In genomic region chr11:63805844-63806415, GRCh38 we compare ENCODE assay signal across 18 cellular contexts. TPM values are rescaled to one million over a fixed set of nuclear protein-coding genes. Genes with fewer than 3 reads are reported as not detected.
A peak's percentile ranks its signal among the peaks of the same experiment; 100 is the strongest.
DNase-seq lines count a peak whose midpoint lies in the region; ATAC-seq, FAIRE-seq and TF ChIP-seq lines count a peak whose summit lies in the region.
"Had no signal": no experiment of that assay in that cellular context is flagged by ENCODE, and none has a peak within 500 bp of the region (broad histone marks: within the 10 kb centered on the region; RNA-seq: fewer than 3 reads in every experiment).

No MANE protein-coding gene starts in this region.

- intact Hi-C loops in gastrocnemius medialis (cut with DNase I; ENCODE audit: low total_unique reads), result no loop called here
- intact Hi-C loops in Caco-2 (cut with micrococcal nuclease; ENCODE audit: unreplicated experiment), result no loop called here

- H3K4me1 ChIP-seq in H1 (replicated peaks in 1 of 4; ENCODE audit: control insufficient read depth in 3 of 4, insufficient read depth in 4 of 4, low read length in 3 of 4), result no peaks in the 10 kb centered on the region
- H3K4me1 ChIP-seq in gastrocnemius medialis, result peaks cover 0 to 5% of the 10 kb centered on the region in 2 donors
- H3K4me1 ChIP-seq in Caco-2, result peaks cover 7% of the 10 kb centered on the region; the same call in 1 of the 2 replicates
- H3K4me1 ChIP-seq: BLaER1 had no signal

- no peaks in the 10 kb centered on the region for H3K23me2 ChIP-seq in H1 (ENCODE audit: low read depth, low read length)

- no peak overlapping the region for H4K91ac ChIP-seq in H1 (replicated peaks; ENCODE audit: insufficient read length, low read length)

- H3K9ac ChIP-seq in H1 (replicated peaks in 1 of 4; ENCODE audit: extremely low read depth in 1 of 4, low read depth in 3 of 4, low read length in 3 of 4), result no peak overlapping the region
- H3K9ac ChIP-seq: BLaER1 had no signal

- in situ Hi-C loops in gastrocnemius medialis (cut with MboI; ENCODE audit: low sequenced_read_pairs in 4 of 4), result no loop called here

- peaks cover 4% of the 10 kb centered on the region for H3K4me1 Mint-ChIP-seq in activated CD8-positive, alpha-beta memory T cell treated with anti-CD3 and anti-CD28 coated beads, Interleukin-2, amount 10 ng/mL, durations not matched to agents 7 days and 5 days
- H3K4me1 Mint-ChIP-seq in Caco-2 (ENCODE audit: low read depth, unreplicated experiment), result peaks cover 5% of the 10 kb centered on the region
- H3K4me1 Mint-ChIP-seq: activated naive CD4-positive, alpha-beta T cell treated with anti-CD3 and anti-CD28 coated beads, Interleukin-2, amount 50 U/mL, for 24 hours had no signal

- H2AFZ ChIP-seq in H1 (ENCODE audit: low read length), result no peak overlapping the region

- no peaks in the 10 kb centered on the region; the same call in 1 of the 2 replicates for H3K79me1 ChIP-seq in H1 (ENCODE audit: low read depth, low read length)

- H3K9me3 ChIP-seq in H1 (ENCODE audit: insufficient read depth in 2 of 2, low read depth in 1 of 2, low read length in 1 of 2), result no peaks in the 10 kb centered on the region
- H3K9me3 ChIP-seq in gastrocnemius medialis, result no peaks in the 10 kb centered on the region
- H3K9me3 ChIP-seq in Caco-2, result no peaks in the 10 kb centered on the region
- H3K9me3 ChIP-seq: BLaER1 had no signal

- H4K20me1 ChIP-seq in H1 (replicated peaks in 1 of 2; ENCODE audit: control insufficient read depth in 1 of 2, insufficient read depth in 2 of 2, low read length in 2 of 2), result no peaks in the 10 kb centered on the region
- H4K20me1 ChIP-seq: BLaER1 had no signal

- H4K8ac ChIP-seq in H1 (ENCODE audit: extremely low read depth, insufficient read depth, low read length), result no peak overlapping the region

- ATAC-seq in gastrocnemius medialis, result peak; percentile 22 to 47
- no peak for ATAC-seq in HG02623 (IDR thresholded peaks at IDR 0.05; ENCODE audit: unreplicated experiment)
- ATAC-seq in activated CD8-positive, alpha-beta memory T cell treated with anti-CD3 and anti-CD28 coated beads, Interleukin-2, amount 10 ng/mL, durations not matched to agents 7 days and 5 days, result no peak

- no peak overlapping the region for H3K18ac ChIP-seq in H1 (ENCODE audit: extremely low read depth, low read length)

- no peak overlapping the region for H3K4me3 Mint-ChIP-seq in activated CD8-positive, alpha-beta memory T cell treated with anti-CD3 and anti-CD28 coated beads, Interleukin-2, amount 10 ng/mL, durations not matched to agents 7 days and 5 days
- H3K4me3 Mint-ChIP-seq in Caco-2 (ENCODE audit: unreplicated experiment), result no peak overlapping the region
- H3K4me3 Mint-ChIP-seq: activated naive CD4-positive, alpha-beta T cell treated with anti-CD3 and anti-CD28 coated beads, Interleukin-2, amount 50 U/mL, for 24 hours had no signal

- H2AK5ac ChIP-seq in H1 (ENCODE audit: low read depth, low read length), result no peak overlapping the region

- no peak for TF ChIP-seq EP300 in H1 (IDR thresholded peaks at IDR 0.05; ENCODE audit: borderline replicate concordance in 1 of 2, low read depth in 2 of 2, low read length in 2 of 2)

- H3K27me3 ChIP-seq in H1 (replicated peaks in 1 of 4; ENCODE audit: control insufficient read depth in 3 of 4, extremely low read depth in 1 of 4, insufficient read depth in 3 of 4, low read length in 3 of 4) (no peaks in the 10 kb centered on the region), gastrocnemius medialis (no peaks in the 10 kb centered on the region), Caco-2 (replicated peaks; ENCODE audit: control insufficient read depth, insufficient read depth, low read length) (no peaks in the 10 kb centered on the region)
- H3K27me3 ChIP-seq: BLaER1 had no signal

- H2BK120ac ChIP-seq in H1 (replicated peaks; ENCODE audit: low read depth, low read length), result no peak overlapping the region

- no peak for TF ChIP-seq CTCF in H1 (IDR thresholded peaks at IDR 0.05; ENCODE audit: control extremely low read depth in 1 of 3, insufficient read depth in 1 of 3, low read depth in 1 of 3, low read length in 3 of 3)
- no peak for TF ChIP-seq CTCF in gastrocnemius medialis (IDR thresholded peaks at IDR 0.05 in 4 of 5, conservative IDR thresholded peaks at IDR 0.05 in 1 of 5)
- no peak for TF ChIP-seq CTCF in Caco-2 (IDR thresholded peaks at IDR 0.05; ENCODE audit: insufficient read depth in 1 of 2, low read depth in 1 of 2, low read length in 1 of 2, severe bottlenecking in 1 of 2, unreplicated experiment in 1 of 2)

- no peak overlapping the region for H3K56ac ChIP-seq in H1 (replicated peaks; ENCODE audit: insufficient read length, low read depth, low read length)

- CTCF ChIA-PET in H1 (lab: Charles Lee; ENCODE audit: partially characterized antibody), result interaction anchor here (0.9 to 1.6 kb wide), 4 partner anchors 24 to 129 kb away, joined by 3 to 6 read pairs (median 4); partner anchors contain the start of gene ZFTA
- CTCF ChIA-PET in activated CD8-positive, alpha-beta memory T cell treated with anti-CD3 and anti-CD28 coated beads, Interleukin-2, amount 10 ng/mL, durations not matched to agents 7 days and 5 days (lab: Charles Lee), result interaction anchor here (1.0 kb wide), 1 partner anchor 32 kb away, joined by 3 read pairs; no protein-coding TSS in a partner anchor
- CTCF ChIA-PET in Caco-2 (lab: Charles Lee), result no interaction called here

- no peak overlapping the region for H3K4me3 ChIP-seq in H1 (ENCODE audit: extremely low read depth in 1 of 4, insufficient read depth in 2 of 4, low read depth in 3 of 4, low read length in 4 of 4)
- H3K4me3 ChIP-seq in gastrocnemius medialis, result no peak overlapping the region
- H3K4me3 ChIP-seq in Caco-2 (ENCODE audit: low read depth, low read length), result no peak overlapping the region
- H3K4me3 ChIP-seq: BLaER1 had no signal

- no peak overlapping the region for H3K4ac ChIP-seq in H1 (replicated peaks; ENCODE audit: insufficient read length, low read depth, low read length)

- H3K14ac ChIP-seq in H1 (ENCODE audit: insufficient read length), result no peak overlapping the region

- H2BK15ac ChIP-seq in H1 (ENCODE audit: low read length), result no peak overlapping the region

- H3K27me3 Mint-ChIP-seq in activated CD8-positive, alpha-beta memory T cell treated with anti-CD3 and anti-CD28 coated beads, Interleukin-2, amount 10 ng/mL, durations not matched to agents 7 days and 5 days, result no peaks in the 10 kb centered on the region
- no peaks in the 10 kb centered on the region for H3K27me3 Mint-ChIP-seq in Caco-2 (ENCODE audit: insufficient read depth, unreplicated experiment)
- H3K27me3 Mint-ChIP-seq: activated naive CD4-positive, alpha-beta T cell treated with anti-CD3 and anti-CD28 coated beads, Interleukin-2, amount 50 U/mL, for 24 hours had no signal

- H3K27ac ChIP-seq in H1 (ENCODE audit: low read depth, low read length) (no peak overlapping the region), gastrocnemius medialis (peak overlapping the region in 2 of 4 donors; percentile 29 to 50)
- H3K27ac ChIP-seq: BLaER1 had no signal

- no peak overlapping the region for H3K4me2 ChIP-seq in H1 (ENCODE audit: insufficient read depth in 1 of 2, low read depth in 2 of 2, low read length in 2 of 2)
- H3K4me2 ChIP-seq: BLaER1 had no signal

- H4K5ac ChIP-seq in H1 (ENCODE audit: insufficient read length, low read depth, low read length), result no peak overlapping the region

- H3K27ac Mint-ChIP-seq in activated CD8-positive, alpha-beta memory T cell treated with anti-CD3 and anti-CD28 coated beads, Interleukin-2, amount 10 ng/mL, durations not matched to agents 7 days and 5 days, result no peak overlapping the region
- no peak overlapping the region for H3K27ac Mint-ChIP-seq in Caco-2 (ENCODE audit: unreplicated experiment)
- H3K27ac Mint-ChIP-seq: activated naive CD4-positive, alpha-beta T cell treated with anti-CD3 and anti-CD28 coated beads, Interleukin-2, amount 50 U/mL, for 24 hours had no signal

- H3K36me3 ChIP-seq in H1 (ENCODE audit: control insufficient read depth in 2 of 4, insufficient read depth in 4 of 4, low read length in 3 of 4), result no peaks in the 10 kb centered on the region
- no peaks in the 10 kb centered on the region for H3K36me3 ChIP-seq in gastrocnemius medialis
- no peaks in the 10 kb centered on the region for H3K36me3 ChIP-seq in Caco-2 (ENCODE audit: control insufficient read depth, insufficient read depth, low read length)
- H3K36me3 ChIP-seq: BLaER1 had no signal

- 92% methylated on average over 9 of the region's 9 CpGs; no CpG with 5 or more reads in 1 of the 2 experiments for WGBS in H1 (ENCODE audit: extremely low coverage in 1 of 2, insufficient coverage in 1 of 2, insufficient read length in 1 of 2, insufficient replicate concordance in 2 of 2, low coverage in 1 of 2, low lambda C conversion rate in 2 of 2, missing lambda C conversion rate in 1 of 2), 2 experiments

- BruUV-seq in Caco-2 (replicated peaks; lab: Mats Ljungman, UMichigan), result no TSS peak

- TF ChIP-seq POLR2A in H1 (IDR thresholded peaks at IDR 0.05; ENCODE audit: control extremely low read depth in 1 of 2, low read depth in 2 of 2, low read length in 2 of 2) (no peak), gastrocnemius medialis (IDR thresholded peaks at IDR 0.05) (no peak)

- no peak for TF ChIP-seq RAD21 in H1 (IDR thresholded peaks at IDR 0.05 in 1 of 2, conservative IDR thresholded peaks at IDR 0.05 in 1 of 2; ENCODE audit: low read depth in 2 of 2, low read length in 2 of 2)

- peak; percentile 27 for DNase-seq in HTR-8/SVneo (ENCODE audit: insufficient read length, low spot score)
- no peak for DNase-seq in H1 (ENCODE audit: low read depth in 1 of 2, low spot score in 2 of 2)
- peak; percentile 91 for DNase-seq in islet precursor cell
- peak in 1 of 2 donors; percentile 25 for DNase-seq in gastrocnemius medialis
- DNase-seq in activated CD8-positive, alpha-beta memory T cell treated with anti-CD3 and anti-CD28 coated beads, Interleukin-2, amount 10 ng/mL, durations not matched to agents 7 days and 5 days, result no peak
- DNase-seq in Caco-2, result no peak
- no peak for DNase-seq in activated CD8-positive, alpha-beta memory T cell treated with anti-CD3 and anti-CD28 coated beads, Interleukin-2, amount 50 U/mL, for 4 hours
- DNase-seq: activated CD4-positive, alpha-beta T cell treated with anti-CD3 and anti-CD28 coated beads, Interleukin-2, amount 50 U/mL, for 48 hours; activated T-cell treated with anti-CD3 and anti-CD28 coated beads, Interleukin-2, amount 50 U/mL, for 48 hours; hippocampal formation; KG1; NCI-H2081 treated with DMSO at 0.1 percent for 48 hours; NCI-H524 had no signal

- no peak for FAIRE-seq in HTR-8/SVneo (lab: Jason Lieb, UNC)
- FAIRE-seq in H1 (lab: Jason Lieb, UNC), result no peak
- FAIRE-seq: bronchial epithelial cell, D721Med had no signal

- POLR2A ChIA-PET in H1 (lab: Charles Lee; ENCODE audit: partially characterized antibody), result interaction anchor here (0.9 to 2.8 kb wide), 5 partner anchors 8 to 41 kb away, joined by 3 to 8 read pairs (median 4); partner anchors contain the start of gene ZFTA
- POLR2A ChIA-PET in Caco-2 (lab: Charles Lee), result no interaction called here

- no peaks in the 10 kb centered on the region for H3K79me2 ChIP-seq in H1 (ENCODE audit: control insufficient read depth in 1 of 2, insufficient read depth in 2 of 2, low read length in 2 of 2)

- H3K23ac ChIP-seq in H1 (ENCODE audit: insufficient read length), result no peak overlapping the region

- 0 out of 2 replicates have a peak overlapping the region, but pooled peaks have one; percentile 39 for H2BK12ac ChIP-seq in H1 (ENCODE audit: low read depth, low read length)

- no peak overlapping the region for H2BK20ac ChIP-seq in H1 (ENCODE audit: low read length)

- no peaks in the 10 kb centered on the region for H3K36me3 Mint-ChIP-seq in activated CD8-positive, alpha-beta memory T cell treated with anti-CD3 and anti-CD28 coated beads, Interleukin-2, amount 10 ng/mL, durations not matched to agents 7 days and 5 days
- no peaks in the 10 kb centered on the region for H3K36me3 Mint-ChIP-seq in Caco-2 (ENCODE audit: insufficient read depth, unreplicated experiment)
- H3K36me3 Mint-ChIP-seq: activated naive CD4-positive, alpha-beta T cell treated with anti-CD3 and anti-CD28 coated beads, Interleukin-2, amount 50 U/mL, for 24 hours had no signal

- H3K9me3 Mint-ChIP-seq in activated CD8-positive, alpha-beta memory T cell treated with anti-CD3 and anti-CD28 coated beads, Interleukin-2, amount 10 ng/mL, durations not matched to agents 7 days and 5 days (ENCODE audit: low read depth), result no peaks in the 10 kb centered on the region
- H3K9me3 Mint-ChIP-seq in Caco-2 (ENCODE audit: unreplicated experiment), result no peaks in the 10 kb centered on the region
- H3K9me3 Mint-ChIP-seq: activated naive CD4-positive, alpha-beta T cell treated with anti-CD3 and anti-CD28 coated beads, Interleukin-2, amount 50 U/mL, for 24 hours had no signal

- H2BK5ac ChIP-seq in H1 (ENCODE audit: low read depth, low read length), result no peak overlapping the region

RNA-seq across cellular contexts. Expression of gene SPINDOC, which starts 7.3 kb away (rescaled TPM):
- 99.7 and 104 TPM in 2 replicates for total RNA-seq in H1 (2021; fragmentation: NEBNext Ultra II Directional; extraction: Animal tissue kit (Norgen Biotek cat#: 25700))
- polyA plus RNA-seq in H1 (2011; rRNA removed), result 78.7 and 112 TPM in 2 replicates
- polyA plus RNA-seq in H1 (2011; cell fraction: cytosol; rRNA removed), result 111 TPM
- polyA plus RNA-seq in H1 (2011; cell fraction: nucleus; rRNA removed), result 95.2 TPM
- 78.1 to 103 TPM (median 96.8 TPM) in 4 replicates for polyA plus RNA-seq in H1 (2012, experiment 1 of 2)
- 96.2 TPM for polyA plus RNA-seq in H1 (2012, experiment 2 of 2)
- polyA plus RNA-seq in H1 (2013, experiment 1 of 2), result 70.5 TPM
- 71.0 TPM for polyA plus RNA-seq in H1 (2013, experiment 2 of 2)
- 17.8 and 20.3 TPM in 2 replicates for polyA minus RNA-seq in H1 (2011; rRNA and poly(A)+ RNA removed)
- polyA minus RNA-seq in H1 (2011; cell fraction: cytosol; rRNA and poly(A)+ RNA removed), result 41.1 TPM
- polyA minus RNA-seq in H1 (2011; cell fraction: nucleus; rRNA and poly(A)+ RNA removed), result 32.2 TPM
- total RNA-seq in gastrocnemius medialis (1 to 10 TPM; 2.7 to 6.3 (median 3.5) TPM), Caco-2 (2022) (71.2 and 72.1 TPM in 2 replicates)
- 10 to 100 TPM; 53.4 to 55.8 TPM for total RNA-seq in activated CD8-positive, alpha-beta memory T cell treated with anti-CD3 and anti-CD28 coated beads, Interleukin-2, amount 10 ng/mL, durations not matched to agents 7 days and 5 days

RNA-seq across cellular contexts. Expression of gene MARK2, which starts 33.0 kb away (rescaled TPM):
- 56.5 and 58.5 TPM in 2 replicates for total RNA-seq in H1 (2021; fragmentation: NEBNext Ultra II Directional; extraction: Animal tissue kit (Norgen Biotek cat#: 25700))
- polyA plus RNA-seq in H1 (2011; rRNA removed), result 19.3 and 24.4 TPM in 2 replicates
- 18.1 TPM for polyA plus RNA-seq in H1 (2011; cell fraction: cytosol; rRNA removed)
- polyA plus RNA-seq in H1 (2011; cell fraction: nucleus; rRNA removed), result 32.7 TPM
- 29.2 to 30.7 TPM (median 29.5 TPM) in 4 replicates for polyA plus RNA-seq in H1 (2012, experiment 1 of 2)
- polyA plus RNA-seq in H1 (2012, experiment 2 of 2), result 25.5 TPM
- polyA plus RNA-seq in H1 (2013, experiment 1 of 2), result 30.7 TPM
- 28.7 TPM for polyA plus RNA-seq in H1 (2013, experiment 2 of 2)
- 22.4 and 28.2 TPM in 2 replicates for polyA minus RNA-seq in H1 (2011; rRNA and poly(A)+ RNA removed)
- polyA minus RNA-seq in H1 (2011; cell fraction: cytosol; rRNA and poly(A)+ RNA removed), result 38.7 TPM
- 28.2 TPM for polyA minus RNA-seq in H1 (2011; cell fraction: nucleus; rRNA and poly(A)+ RNA removed)
- total RNA-seq in gastrocnemius medialis (10 to 100 TPM; 17.8 to 37.2 (median 30.3) TPM), Caco-2 (2022) (63.5 and 64.5 TPM in 2 replicates)
- 10 to 100 TPM; 57.2 to 57.9 TPM for total RNA-seq in activated CD8-positive, alpha-beta memory T cell treated with anti-CD3 and anti-CD28 coated beads, Interleukin-2, amount 10 ng/mL, durations not matched to agents 7 days and 5 days

RNA-seq across cellular contexts. Expression of gene ZFTA, which starts 37.4 kb away (rescaled TPM):
- total RNA-seq in H1 (2021; fragmentation: NEBNext Ultra II Directional; extraction: Animal tissue kit (Norgen Biotek cat#: 25700)), result 33.8 and 34.0 TPM in 2 replicates
- 9.5 and 15.4 TPM in 2 replicates for polyA plus RNA-seq in H1 (2011; rRNA removed)
- 14.8 TPM for polyA plus RNA-seq in H1 (2011; cell fraction: cytosol; rRNA removed)
- 45.1 TPM for polyA plus RNA-seq in H1 (2011; cell fraction: nucleus; rRNA removed)
- polyA plus RNA-seq in H1 (2012, experiment 1 of 2), result 17.3 to 20.0 TPM (median 18.4 TPM) in 4 replicates
- 16.2 TPM for polyA plus RNA-seq in H1 (2012, experiment 2 of 2)
- 18.1 TPM for polyA plus RNA-seq in H1 (2013, experiment 1 of 2)
- 18.9 TPM for polyA plus RNA-seq in H1 (2013, experiment 2 of 2)
- 7.3 and 9.4 TPM in 2 replicates for polyA minus RNA-seq in H1 (2011; rRNA and poly(A)+ RNA removed)
- 18.9 TPM for polyA minus RNA-seq in H1 (2011; cell fraction: cytosol; rRNA and poly(A)+ RNA removed)
- 50.1 TPM for polyA minus RNA-seq in H1 (2011; cell fraction: nucleus; rRNA and poly(A)+ RNA removed)
- 10 to 100 TPM in 2 of 4 donors, 1 to 10 TPM in 2; 6.9 to 18.6 (median 11.8) TPM for total RNA-seq in gastrocnemius medialis
- 1 to 10 TPM; 2.6 to 4.2 TPM for total RNA-seq in activated CD8-positive, alpha-beta memory T cell treated with anti-CD3 and anti-CD28 coated beads, Interleukin-2, amount 10 ng/mL, durations not matched to agents 7 days and 5 days
- 30.8 and 31.0 TPM in 2 replicates for total RNA-seq in Caco-2 (2022)

Comparison
In these comparisons a context has a peak if more than half of its experiments do, and no peak if none do; other contexts are left out.
1. DNase-seq: peak in HTR-8/SVneo (single experiment) and islet precursor cell (single experiment); none in H1 (0 of 2), activated CD8-positive, alpha-beta memory T cell treated with anti-CD3 and anti-CD28 coated beads, Interleukin-2, amount 10 ng/mL, durations not matched to agents 7 days and 5 days (single experiment), Caco-2 (0 of 2) and activated CD8-positive, alpha-beta memory T cell treated with anti-CD3 and anti-CD28 coated beads, Interleukin-2, amount 50 U/mL, for 4 hours (single experiment).
2. ATAC-seq: peak in gastrocnemius medialis (2 of 2); none in HG02623 (single experiment) and activated CD8-positive, alpha-beta memory T cell treated with anti-CD3 and anti-CD28 coated beads, Interleukin-2, amount 10 ng/mL, durations not matched to agents 7 days and 5 days (single experiment).